In the genomic region with DNA sequence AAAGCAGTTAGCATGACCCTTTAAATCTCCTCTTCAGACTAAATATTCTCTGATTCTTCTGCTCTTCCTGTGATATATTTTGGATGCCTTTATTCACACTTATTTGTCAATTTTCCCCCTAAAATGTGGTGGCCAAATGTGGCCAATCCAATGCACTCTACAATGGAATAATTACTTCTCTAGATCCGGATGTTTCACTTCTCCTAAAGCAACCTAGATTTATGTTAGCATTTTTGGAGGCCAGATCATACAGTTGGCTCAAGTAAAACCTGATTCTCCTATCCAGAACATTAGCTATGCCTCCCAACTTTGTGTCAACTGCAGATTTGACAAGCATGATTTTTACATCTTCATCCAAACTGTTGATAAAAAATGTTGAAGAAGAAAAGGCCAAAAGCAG, we compare ENCODE assay signal across 16 cellular contexts.
DNase-seq lines count a peak whose midpoint lies in the region; ATAC-seq and TF ChIP-seq lines count a peak whose summit lies in the region.
"Had no signal": no experiment of that assay in that cellular context is flagged by ENCODE, and none has a peak within 500 bp of the region (broad histone marks: within the 10 kb centered on the region; RNA-seq: fewer than 3 reads in every experiment).

No MANE protein-coding gene starts in this region.

- no peaks in the 10 kb centered on the region for H3K27me3 ChIP-seq in Karpas-422 (ENCODE audit: low read length)
- H3K27me3 ChIP-seq in SU-DHL-6 (ENCODE audit: low read length), result no peaks in the 10 kb centered on the region
- peaks cover 0 to 11% of the 10 kb centered on the region in 2 donors for H3K27me3 ChIP-seq in breast epithelium

- peak; percentile 28 for DNase-seq in GM03348 (ENCODE audit: low spot score)
- DNase-seq in Karpas-422, result peak; percentile 56
- no peak for DNase-seq in 8988T
- no peak for DNase-seq in breast epithelium (ENCODE audit: low spot score in 2 of 2)
- DNase-seq: AML-193; Calu3; CD8-positive, alpha-beta T cell; DMS79 treated with DMSO at 0.1 percent for 48 hours; EL; HCEC 1CT; KBM-7 had no signal

- H4K20me1 ChIP-seq in Karpas-422 (ENCODE audit: insufficient read depth, low read depth, low read length), result no peaks in the 10 kb centered on the region
- no peaks in the 10 kb centered on the region for H4K20me1 ChIP-seq in SU-DHL-6 (ENCODE audit: low read depth, low read length)

- H3K27ac ChIP-seq in Karpas-422 (ENCODE audit: low read length) (peak overlapping the region; percentile 81), SU-DHL-6 (ENCODE audit: low read depth, low read length) (no peak overlapping the region), breast epithelium (no peak overlapping the region)
- H3K27ac ChIP-seq: A549 had no signal

- no peaks in the 10 kb centered on the region for H3K9me3 ChIP-seq in Karpas-422 (ENCODE audit: low read length)
- no peaks in the 10 kb centered on the region for H3K9me3 ChIP-seq in SU-DHL-6 (ENCODE audit: insufficient read depth, low read length)
- no peaks in the 10 kb centered on the region for H3K9me3 ChIP-seq in breast epithelium
- H3K9me3 ChIP-seq: A549 had no signal

- H3K79me2 ChIP-seq in Karpas-422 (ENCODE audit: low read length), result peaks cover 6% of the 10 kb centered on the region
- H3K79me2 ChIP-seq in SU-DHL-6 (ENCODE audit: insufficient read depth, low read length), result peaks cover 7% of the 10 kb centered on the region

- TF ChIP-seq POLR2A in breast epithelium (IDR thresholded peaks at IDR 0.05), result no peak

- H3K4me1 ChIP-seq in Karpas-422 (ENCODE audit: low read length), result peaks cover 83% of the 10 kb centered on the region
- H3K4me1 ChIP-seq in breast epithelium, result no peaks in the 10 kb centered on the region

- peaks cover 7% of the 10 kb centered on the region; the same call in 1 of the 2 replicates for H3F3A ChIP-seq in SU-DHL-6 (ENCODE audit: insufficient read depth)

- intact Hi-C loops in breast epithelium (cut with DNase I; ENCODE audit: low total_unique reads), result no loop called here

- peak overlapping the region; percentile 14; the same call in 1 of the 2 replicates for H3K4me3 ChIP-seq in Karpas-422 (ENCODE audit: low read length)
- no peak overlapping the region for H3K4me3 ChIP-seq in SU-DHL-6 (ENCODE audit: insufficient read depth, low read length, poor library complexity, severe bottlenecking)
- H3K4me3 ChIP-seq in breast epithelium, result no peak overlapping the region
- H3K4me3 ChIP-seq: A549, GM23338 had no signal

- H3K9me2 ChIP-seq in Karpas-422 (replicated peaks; ENCODE audit: insufficient read depth, low read length), result no peaks in the 10 kb centered on the region
- H3K9me2 ChIP-seq in SU-DHL-6 (replicated peaks; ENCODE audit: insufficient read depth, low read length), result no peaks in the 10 kb centered on the region

- H2AFZ ChIP-seq in Karpas-422 (ENCODE audit: low read length) (no peak overlapping the region), SU-DHL-6 (ENCODE audit: low read depth, low read length, severe bottlenecking) (no peak overlapping the region)
- H2AFZ ChIP-seq: GM23338 had no signal

- TF ChIP-seq CTCF in SU-DHL-6 (IDR thresholded peaks at IDR 0.05; ENCODE audit: insufficient read depth, low read length, poor library complexity, severe bottlenecking), result no peak
- TF ChIP-seq CTCF in breast epithelium (IDR thresholded peaks at IDR 0.05), result no peak

- ATAC-seq in HG03565 (IDR thresholded peaks at IDR 0.05; ENCODE audit: unreplicated experiment) (no peak), GM19455 (IDR thresholded peaks at IDR 0.05; ENCODE audit: unreplicated experiment) (no peak)
- ATAC-seq: A549; CD8-positive, alpha-beta T cell; GM23338 had no signal

- H3K4me2 ChIP-seq in Karpas-422 (ENCODE audit: low read depth, low read length, poor library complexity, severe bottlenecking), result peak overlapping the region; percentile 53
- peak overlapping the region; percentile 20 for H3K4me2 ChIP-seq in SU-DHL-6 (ENCODE audit: low read depth, low read length, poor library complexity, severe bottlenecking)
- H3K4me2 ChIP-seq: A549, GM23338 had no signal

- H3K9ac ChIP-seq in Karpas-422 (ENCODE audit: low read length), result 0 out of 2 replicates have a peak overlapping the region, but pooled peaks have one; percentile 2
- no peak overlapping the region for H3K9ac ChIP-seq in SU-DHL-6 (ENCODE audit: low read length)

- H3K36me3 ChIP-seq in Karpas-422 (ENCODE audit: insufficient read depth, low read length) (no peaks in the 10 kb centered on the region), SU-DHL-6 (ENCODE audit: low read length) (no peaks in the 10 kb centered on the region; the same call in 1 of the 2 replicates), breast epithelium (no peaks in the 10 kb centered on the region)

Comparison
In these comparisons a context has a peak if more than half of its experiments do, and no peak if none do; other contexts are left out.
1. DNase-seq: peak in GM03348 (single experiment) and Karpas-422 (single experiment); none in 8988T (single experiment) and breast epithelium (0 of 2).